In genomic region chr10:133442967-133443924, GRCh38 we compare ENCODE assay signal across 20 cellular contexts. TPM values are rescaled to one million over a fixed set of nuclear protein-coding genes. Genes with fewer than 3 reads are reported as not detected.
DNase-seq lines count a peak whose midpoint lies in the region; ATAC-seq and TF ChIP-seq lines count a peak whose summit lies in the region.
"Had no signal": no experiment of that assay in that cellular context is flagged by ENCODE, and none has a peak within 500 bp of the region (broad histone marks: within the 10 kb centered on the region; RNA-seq: fewer than 3 reads in every experiment).

No MANE protein-coding gene starts in this region.

- peaks cover 23% of the 10 kb centered on the region in 2 donors for H3K36me3 Mint-ChIP-seq in activated T-cell treated with anti-CD3 and anti-CD28 coated beads, Interleukin-2, amount 50 U/mL, for 72 hours (ENCODE audit: insufficient read depth in 2 of 2)
- H3K36me3 Mint-ChIP-seq in CD4-positive, alpha-beta T cell (ENCODE audit: low read depth), result peaks cover 14% of the 10 kb centered on the region

- CTCF ChIA-PET in CD4-positive, alpha-beta T cell (lab: Charles Lee), result no interaction called here

- H3F3A ChIP-seq in Loucy (ENCODE audit: low read depth), result no peaks in the 10 kb centered on the region

- H3K36me3 ChIP-seq in Loucy (ENCODE audit: insufficient read depth, low read length) (no peaks in the 10 kb centered on the region), sigmoid colon (no peaks in the 10 kb centered on the region)
- H3K36me3 ChIP-seq: stomach, vagina had no signal

- H3K27ac ChIP-seq in coronary artery, result no peak overlapping the region
- H3K27ac ChIP-seq in sigmoid colon, result no peak overlapping the region
- H3K27ac ChIP-seq in CD4-positive, alpha-beta T cell (ENCODE audit: low read depth, low read length), result no peak overlapping the region
- H3K27ac ChIP-seq: gastrocnemius medialis, stomach, vagina had no signal

- TF ChIP-seq CTCF in Loucy (conservative IDR thresholded peaks at IDR 0.05; ENCODE audit: low read length), result no peak
- no peak for TF ChIP-seq CTCF in coronary artery (IDR thresholded peaks at IDR 0.05)
- TF ChIP-seq CTCF in sigmoid colon (IDR thresholded peaks at IDR 0.05), result no peak
- TF ChIP-seq CTCF in CD4-positive, alpha-beta T cell (IDR thresholded peaks at IDR 0.05), result no peak

- no peak overlapping the region for H3K27ac Mint-ChIP-seq in activated T-cell treated with anti-CD3 and anti-CD28 coated beads, Interleukin-2, amount 50 U/mL, for 72 hours
- H3K27ac Mint-ChIP-seq in CD4-positive, alpha-beta T cell, result no peak overlapping the region
- H3K27ac Mint-ChIP-seq: activated CD4-positive, alpha-beta T cell treated with anti-CD3 and anti-CD28 coated beads, Interleukin-2, amount 10 ng/mL, durations not matched to agents 24 days and 14 days; dendritic cell treated with granulocyte-macrophage colony-stimulating factor and Interleukin-4, amounts not matched to agents 40 ng/mL and 50 ng/mL, for 4 days; nephron had no signal

- H3K9me2 ChIP-seq in Loucy (replicated peaks; ENCODE audit: low read depth, low read length), result no peaks in the 10 kb centered on the region

- no peaks in the 10 kb centered on the region for H3K27me3 Mint-ChIP-seq in activated T-cell treated with anti-CD3 and anti-CD28 coated beads, Interleukin-2, amount 50 U/mL, for 72 hours (ENCODE audit: low read depth)
- H3K27me3 Mint-ChIP-seq in CD4-positive, alpha-beta T cell, result peaks cover 5% of the 10 kb centered on the region
- H3K27me3 Mint-ChIP-seq: activated CD4-positive, alpha-beta T cell treated with anti-CD3 and anti-CD28 coated beads, Interleukin-2, amount 10 ng/mL, durations not matched to agents 24 days and 14 days had no signal

- H3K4me2 ChIP-seq in Loucy (ENCODE audit: low read depth, low read length, poor library complexity, severe bottlenecking), result peak overlapping the region; percentile 82

- H3K27me3 ChIP-seq in Loucy (ENCODE audit: insufficient read depth, low read length, poor library complexity, severe bottlenecking), result peaks cover 5% of the 10 kb centered on the region
- no peaks in the 10 kb centered on the region for H3K27me3 ChIP-seq in sigmoid colon
- H3K27me3 ChIP-seq in CD4-positive, alpha-beta T cell (ENCODE audit: control insufficient read depth, insufficient read depth, low read length), result no peaks in the 10 kb centered on the region
- H3K27me3 ChIP-seq: gastrocnemius medialis, stomach, vagina had no signal

- no peak for ATAC-seq in activated T-cell treated with anti-CD3 and anti-CD28 coated beads, Interleukin-2, amount 50 U/mL, for 72 hours (replicated peaks in 1 of 2)
- no peak for ATAC-seq in CD4-positive, alpha-beta T cell (ENCODE audit: poor library complexity)
- no peak for ATAC-seq in HG02623 (IDR thresholded peaks at IDR 0.05; ENCODE audit: unreplicated experiment)
- ATAC-seq: gastrocnemius medialis, GM12878 had no signal

- H3K9me3 ChIP-seq in Loucy (ENCODE audit: insufficient read depth, low read depth, low read length) (peaks cover 6% of the 10 kb centered on the region; the same call in 1 of the 2 replicates), sigmoid colon (peaks cover 0 to 20% (median 9%) of the 10 kb centered on the region in 4 donors)
- H3K9me3 ChIP-seq in CD4-positive, alpha-beta T cell (ENCODE audit: control insufficient read depth, low read length), result peaks cover 19% of the 10 kb centered on the region

- no peak for TF ChIP-seq EP300 in sigmoid colon (IDR thresholded peaks at IDR 0.05)

- H3K79me2 ChIP-seq in Loucy (ENCODE audit: insufficient read depth, low read length), result no peaks in the 10 kb centered on the region

- POLR2A ChIA-PET in CD4-positive, alpha-beta T cell (lab: Charles Lee), result no interaction called here

- H3K4me1 Mint-ChIP-seq in activated T-cell treated with anti-CD3 and anti-CD28 coated beads, Interleukin-2, amount 50 U/mL, for 72 hours (ENCODE audit: low read depth), result peaks cover 25% of the 10 kb centered on the region
- peaks cover 24% of the 10 kb centered on the region for H3K4me1 Mint-ChIP-seq in CD4-positive, alpha-beta T cell (ENCODE audit: low read depth)
- H3K4me1 Mint-ChIP-seq: nephron had no signal

- intact Hi-C loops in sigmoid colon (cut with DNase I), result no loop called here
- intact Hi-C loops in CD4-positive, alpha-beta T cell (cut with DNase I, micrococcal nuclease), result no loop called here

- H3K4me1 ChIP-seq in Loucy (ENCODE audit: insufficient read depth, low read length, poor library complexity, severe bottlenecking), result peaks cover 49% of the 10 kb centered on the region
- no peaks in the 10 kb centered on the region for H3K4me1 ChIP-seq in sigmoid colon
- H3K4me1 ChIP-seq: gastrocnemius medialis, stomach, vagina had no signal

- WGBS in sigmoid colon, 2 donors, result 91% methylated on average over 16 of the region's 16 CpGs

- no peaks in the 10 kb centered on the region for H4K20me1 ChIP-seq in Loucy (ENCODE audit: insufficient read depth, low read length, poor library complexity, severe bottlenecking)

- H3K4me3 ChIP-seq in Loucy (ENCODE audit: low read length, poor library complexity, severe bottlenecking), result peak overlapping the region; percentile 69
- H3K4me3 ChIP-seq in coronary artery, result no peak overlapping the region
- H3K4me3 ChIP-seq in sigmoid colon, result no peak overlapping the region
- H3K4me3 ChIP-seq: gastrocnemius medialis, GM12878, stomach, vagina had no signal

- peaks cover 5 to 18% of the 10 kb centered on the region in 2 donors for H3K9me3 Mint-ChIP-seq in activated T-cell treated with anti-CD3 and anti-CD28 coated beads, Interleukin-2, amount 50 U/mL, for 72 hours
- peaks cover 12% of the 10 kb centered on the region for H3K9me3 Mint-ChIP-seq in CD4-positive, alpha-beta T cell

- no peak for DNase-seq in activated T-cell treated with anti-CD3 and anti-CD28 coated beads, Interleukin-2, amount 50 U/mL, for 72 hours
- DNase-seq in activated T-cell treated with anti-CD3 and anti-CD28 coated beads for 4 hours, result no peak
- peak; percentile 54 for DNase-seq in coronary artery (ENCODE audit: low spot score)
- peak; percentile 56 for DNase-seq in sigmoid colon
- DNase-seq in CD4-positive, alpha-beta T cell, result no peak
- no peak for DNase-seq in AML-193 (lab: John Stamatoyannopoulos, UW)
- DNase-seq: activated gamma-delta T cell, NCI-H1694 treated with DMSO at 0.1 percent for 48 hours, SIG-M5 had no signal

- peak overlapping the region; percentile 52 to 60 for H3K4me3 Mint-ChIP-seq in activated T-cell treated with anti-CD3 and anti-CD28 coated beads, Interleukin-2, amount 50 U/mL, for 72 hours
- H3K4me3 Mint-ChIP-seq in CD4-positive, alpha-beta T cell, result no peak overlapping the region
- H3K4me3 Mint-ChIP-seq: dendritic cell treated with granulocyte-macrophage colony-stimulating factor and Interleukin-4, amounts not matched to agents 40 ng/mL and 50 ng/mL, for 4 days; nephron had no signal

- no peak overlapping the region for H2AFZ ChIP-seq in Loucy (ENCODE audit: low read length)

- no peak for TF ChIP-seq POLR2A in sigmoid colon (IDR thresholded peaks at IDR 0.05)

- H3K9ac ChIP-seq in Loucy (ENCODE audit: low read depth, low read length, poor library complexity, severe bottlenecking), result peak overlapping the region; percentile 74

RNA-seq across cellular contexts. Expression of gene SCART1, which starts 10.5 kb away (rescaled TPM):
- 1 to 10 TPM; 3.3 to 3.9 TPM for total RNA-seq in activated T-cell treated with anti-CD3 and anti-CD28 coated beads, Interleukin-2, amount 50 U/mL, for 72 hours
- 1 to 10 TPM; 1.3 to 4.7 (median 3.4) TPM for total RNA-seq in sigmoid colon
- under 1 TPM in 1 of 3 donors, not detected in 2; 0.99 TPM for polyA plus RNA-seq in sigmoid colon
- total RNA-seq in CD4-positive, alpha-beta T cell, result 1 to 10 TPM; 5.0 to 5.2 TPM

RNA-seq across cellular contexts. Expression of gene SPRN, which starts 18.8 kb away (rescaled TPM):
- not detected for total RNA-seq in activated T-cell treated with anti-CD3 and anti-CD28 coated beads, Interleukin-2, amount 50 U/mL, for 72 hours
- total RNA-seq in sigmoid colon, result 1 to 10 TPM in 1 of 4 donors, under 1 TPM in 2, not detected in 1; 0.41 to 1.1 (median 0.71) TPM
- under 1 TPM in 2 of 3 donors, not detected in 1; under 0.01 to 0.28 TPM for polyA plus RNA-seq in sigmoid colon
- not detected for total RNA-seq in CD4-positive, alpha-beta T cell
- total RNA-seq: activated CD4-positive, alpha-beta T cell treated with anti-CD3 and anti-CD28 coated beads, Interleukin-2, amount 10 ng/mL, durations not matched to agents 24 days and 14 days; gastrocnemius medialis; GM12878; HT-29; pulmonary artery endothelial cell; stomach; vagina had no signal

RNA-seq across cellular contexts. Expression of gene MTG1, which starts 49.3 kb away (rescaled TPM):
- 10 to 100 TPM; 58.0 to 67.2 TPM for total RNA-seq in activated T-cell treated with anti-CD3 and anti-CD28 coated beads, Interleukin-2, amount 50 U/mL, for 72 hours
- total RNA-seq in sigmoid colon, result 10 to 100 TPM; 14.0 to 28.8 (median 17.0) TPM
- 10 to 100 TPM; 27.6 to 63.6 (median 30.3) TPM for polyA plus RNA-seq in sigmoid colon
- total RNA-seq in CD4-positive, alpha-beta T cell, result 10 to 100 TPM; 28.5 to 34.9 TPM

Comparison
In these comparisons a context has a peak if more than half of its experiments do, and no peak if none do; other contexts are left out.
1. DNase-seq: peak in coronary artery (single experiment) and sigmoid colon (single experiment); none in activated T-cell treated with anti-CD3 and anti-CD28 coated beads, Interleukin-2, amount 50 U/mL, for 72 hours (0 of 2), activated T-cell treated with anti-CD3 and anti-CD28 coated beads for 4 hours (single experiment), CD4-positive, alpha-beta T cell (0 of 10) and AML-193 (0 of 2).